In genomic region chr14:31787377-31787776, GRCh38 we compare ENCODE assay signal across 17 cellular contexts.
DNase-seq lines count a peak whose midpoint lies in the region; ATAC-seq and TF ChIP-seq lines count a peak whose summit lies in the region.
"Had no signal": no experiment of that assay in that cellular context is flagged by ENCODE, and none has a peak within 500 bp of the region (broad histone marks: within the 10 kb centered on the region; RNA-seq: fewer than 3 reads in every experiment).

No MANE protein-coding gene starts in this region.

- intact Hi-C loops in mucosa of descending colon (cut with DNase I, micrococcal nuclease) = no loop called here

- DNase-seq in EH (ENCODE audit: low read depth) = peak; percentile 9
- peak in 1 of 2 donors; percentile 46 for DNase-seq in cardiac fibroblast (ENCODE audit: low read depth in 2 of 2)
- peak in 1 of 3 donors; percentile 32 for DNase-seq in mucosa of descending colon
- no peak for DNase-seq in NCI-H1930 (lab: John Stamatoyannopoulos, UW)
- DNase-seq in endothelial cell (ENCODE audit: low spot score) = no peak
- DNase-seq: activated CD8-positive, alpha-beta memory T cell treated with anti-CD3 and anti-CD28 coated beads, Interleukin-2, amount 50 U/mL, for 48 hours; GF-D8; KG1; stimulated activated CD4-positive, alpha-beta T cell treated with anti-CD3 and anti-CD28 coated beads, Interleukin-4, amount 100 ng/mL, for 4 hours; stimulated activated naive CD4-positive, alpha-beta T cell treated with Interleukin-2 at 50 U/mL for 16 hours had no signal

- peak; percentile 70 for ATAC-seq in mucosa of descending colon
- ATAC-seq in HG02885 (IDR thresholded peaks at IDR 0.05; ENCODE audit: poor library complexity, unreplicated experiment) = no peak
- ATAC-seq in GM21576 (IDR thresholded peaks at IDR 0.05; ENCODE audit: unreplicated experiment) = no peak
- ATAC-seq: SK-N-SH treated with all-trans-retinoic acid at 6 μM for 48 hours had no signal

- peak; percentile 17; the same call in 1 of the 2 replicates for TF ChIP-seq CTCF in LNCAP (IDR thresholded peaks at IDR 0.05)
- TF ChIP-seq CTCF in cardiac fibroblast (IDR thresholded peaks at IDR 0.05; ENCODE audit: low read depth, low read length) = peak; percentile 24
- TF ChIP-seq CTCF in mucosa of descending colon (IDR thresholded peaks at IDR 0.05) = no peak
- no peak for TF ChIP-seq CTCF in endothelial cell (IDR thresholded peaks at IDR 0.05; ENCODE audit: unreplicated experiment)

- no peak overlapping the region for H3K4me3 ChIP-seq in cardiac fibroblast (replicated peaks in 1 of 2; ENCODE audit: low read depth in 2 of 2, low read length in 2 of 2)
- H3K4me3 ChIP-seq in mucosa of descending colon = no peak overlapping the region
- H3K4me3 ChIP-seq: BLaER1 treated with 17β-estradiol and CSF1 and Interleukin-3, amounts not matched to agents 10 nM and 100 nM; right atrium auricular region had no signal

- H3K27me3 Mint-ChIP-seq in endothelial cell (ENCODE audit: unreplicated experiment) = no peaks in the 10 kb centered on the region
- H3K27me3 Mint-ChIP-seq: activated naive CD8-positive, alpha-beta T cell had no signal

- H3K36me3 ChIP-seq in mucosa of descending colon (ENCODE audit: low read depth) = no peaks in the 10 kb centered on the region
- H3K36me3 ChIP-seq: right atrium auricular region had no signal

- peaks cover 17% of the 10 kb centered on the region for H3K36me3 Mint-ChIP-seq in endothelial cell (ENCODE audit: low read depth, unreplicated experiment)

- no peaks in the 10 kb centered on the region for H3K4me1 ChIP-seq in mucosa of descending colon (ENCODE audit: low read depth)
- H3K4me1 ChIP-seq: right atrium auricular region had no signal

- no peak overlapping the region for H3K27ac Mint-ChIP-seq in endothelial cell (ENCODE audit: unreplicated experiment)
- H3K27ac Mint-ChIP-seq: activated naive CD8-positive, alpha-beta T cell had no signal

- H3K4me1 Mint-ChIP-seq in endothelial cell (ENCODE audit: unreplicated experiment) = no peaks in the 10 kb centered on the region

- no peak overlapping the region for H3K4me3 Mint-ChIP-seq in endothelial cell (ENCODE audit: unreplicated experiment)
- H3K4me3 Mint-ChIP-seq: activated naive CD8-positive, alpha-beta T cell had no signal

- peaks cover 6% of the 10 kb centered on the region for H3K9me3 Mint-ChIP-seq in endothelial cell (ENCODE audit: unreplicated experiment)

- peaks cover 3% of the 10 kb centered on the region for H3K9me3 ChIP-seq in mucosa of descending colon
- H3K9me3 ChIP-seq: right atrium auricular region had no signal

Comparison
In these comparisons a context has a peak if more than half of its experiments do, and no peak if none do; other contexts are left out.
1. CTCF ChIP-seq: peak in LNCAP (single experiment) and cardiac fibroblast (single experiment); none in mucosa of descending colon (single experiment) and endothelial cell (single experiment).